In the genomic region with DNA sequence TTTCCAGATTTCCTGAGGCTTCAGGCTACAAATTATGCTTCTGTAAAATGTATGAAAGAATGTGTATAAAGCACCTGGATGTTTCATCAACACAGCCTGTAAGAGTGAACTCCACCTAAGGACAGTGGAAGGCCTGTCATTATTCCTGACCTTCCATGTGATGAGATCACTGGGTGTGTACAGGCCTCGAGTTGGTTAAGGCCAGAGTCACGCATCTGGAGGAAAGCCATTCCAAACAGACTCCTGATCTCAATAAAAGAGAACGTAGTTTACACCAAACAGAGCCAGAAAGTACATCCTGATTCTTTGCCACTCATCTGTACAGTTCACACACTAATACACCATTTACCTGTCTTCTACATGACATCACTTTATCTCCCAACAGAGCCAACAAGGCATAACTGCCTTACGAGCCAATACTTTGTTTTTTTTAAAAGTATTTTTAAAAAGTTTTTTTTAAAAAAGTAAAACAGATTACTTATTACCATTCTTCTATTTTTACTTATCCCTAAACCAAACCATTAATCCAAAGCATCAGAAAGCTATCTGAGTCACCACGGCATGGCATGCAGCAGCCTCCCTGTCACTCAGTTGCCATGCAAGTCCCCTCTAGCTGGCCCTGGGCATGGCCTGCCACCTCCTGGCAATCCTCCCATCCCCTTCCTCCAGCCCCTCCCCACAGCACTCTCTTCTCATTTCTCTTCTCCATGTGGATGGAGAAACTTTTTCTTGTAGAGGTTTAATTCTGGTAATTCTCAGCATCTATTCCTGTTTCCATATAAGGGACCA, we compare ENCODE assay signal across 10 cellular contexts.
DNase-seq lines count a peak whose midpoint lies in the region; ATAC-seq and TF ChIP-seq lines count a peak whose summit lies in the region.
"Had no signal": no experiment of that assay in that cellular context is flagged by ENCODE, and none has a peak within 500 bp of the region (broad histone marks: within the 10 kb centered on the region; RNA-seq: fewer than 3 reads in every experiment).

No MANE protein-coding gene starts in this region.

- no peak for TF ChIP-seq POLR2A in gastrocnemius medialis (IDR thresholded peaks at IDR 0.05)

- TF ChIP-seq CTCF in astrocyte of the cerebellum (IDR thresholded peaks at IDR 0.05; ENCODE audit: low read depth, low read length, missing control alignments) (no peak), gastrocnemius medialis (IDR thresholded peaks at IDR 0.05 in 4 of 5, conservative IDR thresholded peaks at IDR 0.05 in 1 of 5) (no peak)
- no peak for TF ChIP-seq CTCF in activated CD8-positive, alpha-beta T cell treated with anti-CD3 and anti-CD28 coated beads for 36 hours (IDR thresholded peaks at IDR 0.05)

- intact Hi-C loops in Right ventricle myocardium superior (cut with DNase I): no loop called here
- intact Hi-C loops in gastrocnemius medialis (cut with DNase I; ENCODE audit: low total_unique reads): no loop called here
- intact Hi-C loops in activated CD8-positive, alpha-beta T cell treated with anti-CD3 and anti-CD28 coated beads for 36 hours (cut with micrococcal nuclease): no loop called here

- H3K36me3 Mint-ChIP-seq in activated CD8-positive, alpha-beta T cell treated with anti-CD3 and anti-CD28 coated beads for 36 hours (ENCODE audit: low read depth): peaks cover 16% of the 10 kb centered on the region

- H3K4me1 Mint-ChIP-seq in activated CD8-positive, alpha-beta T cell treated with anti-CD3 and anti-CD28 coated beads for 36 hours (ENCODE audit: low read depth): no peaks in the 10 kb centered on the region
- H3K4me1 Mint-ChIP-seq: activated naive CD8-positive, alpha-beta T cell treated with anti-CD3 and anti-CD28 coated beads, Interleukin-2, amount 10 ng/mL, durations not matched to agents 7 days and 5 days had no signal

- CTCF ChIA-PET in activated CD8-positive, alpha-beta T cell treated with anti-CD3 and anti-CD28 coated beads for 36 hours (lab: Charles Lee): no interaction called here

- no peak overlapping the region for H3K4me3 Mint-ChIP-seq in activated CD8-positive, alpha-beta T cell treated with anti-CD3 and anti-CD28 coated beads for 36 hours
- H3K4me3 Mint-ChIP-seq: activated naive CD8-positive, alpha-beta T cell treated with anti-CD3 and anti-CD28 coated beads, Interleukin-2, amount 10 ng/mL, durations not matched to agents 7 days and 5 days had no signal

- POLR2A ChIA-PET in activated CD8-positive, alpha-beta T cell treated with anti-CD3 and anti-CD28 coated beads for 36 hours (lab: Charles Lee): interaction anchor here (1.0 kb wide), 1 partner anchor 167 kb away, joined by 3 read pairs; a partner anchor contains a TSS

- H3K9me3 Mint-ChIP-seq in activated CD8-positive, alpha-beta T cell treated with anti-CD3 and anti-CD28 coated beads for 36 hours: no peaks in the 10 kb centered on the region
- H3K9me3 Mint-ChIP-seq: activated naive CD8-positive, alpha-beta T cell treated with anti-CD3 and anti-CD28 coated beads, Interleukin-2, amount 10 ng/mL, durations not matched to agents 7 days and 5 days had no signal

- in situ Hi-C loops in astrocyte of the cerebellum (cut with HindIII; ENCODE audit: low sequenced_read_pairs): no loop called here
- in situ Hi-C loops in gastrocnemius medialis (cut with MboI; ENCODE audit: low sequenced_read_pairs in 4 of 4): loop anchor here in 1 of 4 donors (25.0 kb wide), 1 partner anchor 277 kb away; no protein-coding TSS in a partner anchor

- no peaks in the 10 kb centered on the region for H3K9me3 ChIP-seq in gastrocnemius medialis

- H3K27me3 ChIP-seq in gastrocnemius medialis: no peaks in the 10 kb centered on the region

- peak overlapping the region; percentile 50 to 79 (median 74) for H3K27ac ChIP-seq in gastrocnemius medialis
- H3K27ac ChIP-seq: WERI-Rb-1 had no signal

- H3K4me1 ChIP-seq in gastrocnemius medialis: peaks cover 25 to 32% of the 10 kb centered on the region in 2 donors

- no peak overlapping the region for H3K27ac Mint-ChIP-seq in activated CD8-positive, alpha-beta T cell treated with anti-CD3 and anti-CD28 coated beads for 36 hours
- H3K27ac Mint-ChIP-seq: activated naive CD8-positive, alpha-beta T cell treated with anti-CD3 and anti-CD28 coated beads, Interleukin-2, amount 10 ng/mL, durations not matched to agents 7 days and 5 days had no signal

- H3K27me3 Mint-ChIP-seq in activated CD8-positive, alpha-beta T cell treated with anti-CD3 and anti-CD28 coated beads for 36 hours: no peaks in the 10 kb centered on the region
- H3K27me3 Mint-ChIP-seq: activated naive CD8-positive, alpha-beta T cell treated with anti-CD3 and anti-CD28 coated beads, Interleukin-2, amount 10 ng/mL, durations not matched to agents 7 days and 5 days had no signal

- H3K4me3 ChIP-seq in astrocyte of the cerebellum (ENCODE audit: low read depth, low read length): no peak overlapping the region
- H3K4me3 ChIP-seq in gastrocnemius medialis: no peak overlapping the region

- peaks cover 0 to 49% of the 10 kb centered on the region in 2 donors for H3K36me3 ChIP-seq in gastrocnemius medialis

- peak; percentile 50 for ATAC-seq in Right ventricle myocardium superior (ENCODE audit: poor library complexity)
- peak; percentile 61 to 68 for ATAC-seq in gastrocnemius medialis
- no peak for ATAC-seq in activated CD8-positive, alpha-beta T cell treated with anti-CD3 and anti-CD28 coated beads for 36 hours

- DNase-seq in H4 (ENCODE audit: low spot score): peak; percentile 13
- peak; percentile 42 for DNase-seq in astrocyte of the cerebellum (ENCODE audit: low read depth)
- no peak for DNase-seq in Right ventricle myocardium superior
- peak; percentile 41 to 52 for DNase-seq in gastrocnemius medialis
- DNase-seq in T-helper 2 cell: no peak
- DNase-seq in activated CD8-positive, alpha-beta T cell treated with anti-CD3 and anti-CD28 coated beads for 36 hours: no peak
- no peak for DNase-seq in NCI-H1092 treated with DMSO at 0.1 percent for 48 hours (lab: John Stamatoyannopoulos, UW)
- no peak for DNase-seq in D341Med (ENCODE audit: low spot score)
- DNase-seq: activated naive CD8-positive, alpha-beta T cell treated with anti-CD3 and anti-CD28 coated beads, Interleukin-2, amount 10 ng/mL, durations not matched to agents 7 days and 5 days; WERI-Rb-1 had no signal

Comparison
In these comparisons a context has a peak if more than half of its experiments do, and no peak if none do; other contexts are left out.
1. DNase-seq: peak in H4 (single experiment), astrocyte of the cerebellum (single experiment) and gastrocnemius medialis (2 of 2); none in Right ventricle myocardium superior (single experiment), T-helper 2 cell (0 of 5), activated CD8-positive, alpha-beta T cell treated with anti-CD3 and anti-CD28 coated beads for 36 hours (single experiment), NCI-H1092 treated with DMSO at 0.1 percent for 48 hours (single experiment) and D341Med (single experiment).